17 cellular contexts compared by ENCODE assay signal in genomic region chr9:21901538-21901937, GRCh38.
"Had no signal": no experiment of that assay in that cellular context is flagged by ENCODE, and none has a peak within 500 bp of the region (broad histone marks: within the 10 kb centered on the region; RNA-seq: fewer than 3 reads in every experiment).

No MANE protein-coding gene starts in this region.

- H3K79me2 ChIP-seq: hepatocyte had no signal

- H3K27me3 ChIP-seq: hepatocyte, pancreas, testis, upper lobe of right lung had no signal

- H3K4me3 Mint-ChIP-seq: activated CD4-positive, alpha-beta T cell treated with anti-CD3 and anti-CD28 coated beads, Interleukin-2, amount 10 ng/mL, durations not matched to agents 7 days and 5 days; brain; neural crest cell; stimulated activated naive CD8-positive, alpha-beta T cell treated with anti-CD3 and anti-CD28 coated beads, Interleukin-15, amount 100 ng/mL, for 72 hours had no signal

- H3K4me2 ChIP-seq: hepatocyte had no signal

- H3K4me1 ChIP-seq: pancreas, testis, upper lobe of right lung had no signal

- H2AFZ ChIP-seq: hepatocyte had no signal

- H3K27me3 Mint-ChIP-seq: stimulated activated naive CD8-positive, alpha-beta T cell treated with anti-CD3 and anti-CD28 coated beads, Interleukin-15, amount 100 ng/mL, for 72 hours had no signal

- H3K27ac ChIP-seq: hepatocyte, pancreas, testis, upper lobe of right lung had no signal

- ATAC-seq: activated naive CD4-positive, alpha-beta T cell treated with anti-CD3 and anti-CD28 coated beads, Interleukin-2, amount 50 U/mL, for 72 hours; pancreas; stimulated activated naive CD8-positive, alpha-beta T cell treated with anti-CD3 and anti-CD28 coated beads, Interleukin-15, amount 100 ng/mL, for 72 hours; upper lobe of right lung had no signal

- H3K4me3 ChIP-seq: hepatocyte, pancreas, testis, upper lobe of right lung had no signal

- H3K9me3 ChIP-seq: pancreas, testis had no signal

- H3K4me1 Mint-ChIP-seq: activated CD4-positive, alpha-beta T cell treated with anti-CD3 and anti-CD28 coated beads, Interleukin-2, amount 10 ng/mL, durations not matched to agents 7 days and 5 days; brain; neural crest cell; stimulated activated naive CD8-positive, alpha-beta T cell treated with anti-CD3 and anti-CD28 coated beads, Interleukin-15, amount 100 ng/mL, for 72 hours had no signal

- DNase-seq: activated CD4-positive, alpha-beta T cell treated with anti-CD3 and anti-CD28 coated beads, Interleukin-2, amount 10 ng/mL, durations not matched to agents 7 days and 5 days; activated CD4-positive, CD25-positive, alpha-beta regulatory T cell; activated CD8-positive, alpha-beta memory T cell treated with anti-CD3 and anti-CD28 coated beads for 24 hours; amygdala; cerebellar nuclear complex; erythroblast; pancreas; retina; stimulated activated CD4-positive, alpha-beta T cell treated with anti-CD3 and anti-CD28 coated beads, Interleukin-15, amount 100 ng/mL, for 24 hours; stimulated activated CD4-positive, alpha-beta T cell treated with anti-CD3 and anti-CD28 coated beads, Interleukin-4, amount 100 ng/mL, for 24 hours; stimulated activated naive CD8-positive, alpha-beta T cell treated with anti-CD3 and anti-CD28 coated beads, Interleukin-15, amount 100 ng/mL, for 72 hours; testis; upper lobe of right lung had no signal

- H3K36me3 ChIP-seq: pancreas, upper lobe of right lung had no signal

- H3K27ac Mint-ChIP-seq: activated CD4-positive, alpha-beta T cell treated with anti-CD3 and anti-CD28 coated beads, Interleukin-2, amount 10 ng/mL, durations not matched to agents 7 days and 5 days; activated naive CD4-positive, alpha-beta T cell treated with anti-CD3 and anti-CD28 coated beads, Interleukin-2, amount 50 U/mL, for 72 hours; brain; stimulated activated naive CD8-positive, alpha-beta T cell treated with anti-CD3 and anti-CD28 coated beads, Interleukin-15, amount 100 ng/mL, for 72 hours had no signal
